ENCODE assay signal across 16 cellular contexts in genomic region chr2:195363496-195363895, GRCh38.
DNase-seq lines count a peak whose midpoint lies in the region; ATAC-seq, FAIRE-seq and TF ChIP-seq lines count a peak whose summit lies in the region.
"Had no signal": no experiment of that assay in that cellular context is flagged by ENCODE, and none has a peak within 500 bp of the region (broad histone marks: within the 10 kb centered on the region; RNA-seq: fewer than 3 reads in every experiment).

No MANE protein-coding gene starts in this region.

- H3K4me2 ChIP-seq in astrocyte (ENCODE audit: low read length) = peak overlapping the region; percentile 23

- H3K36me3 ChIP-seq in astrocyte (ENCODE audit: insufficient read depth, low read length) = no peaks in the 10 kb centered on the region

- H3K36me3 Mint-ChIP-seq in HFFc6 (ENCODE audit: low read depth) (peaks cover 11% of the 10 kb centered on the region), astrocyte (ENCODE audit: low read depth, unreplicated experiment) (no peaks in the 10 kb centered on the region)

- DNase-seq in HFFc6 (peak; percentile 32), astrocyte (ENCODE audit: low read depth) (peak; percentile 87), foreskin fibroblast (peak; percentile 5 to 44), SHP77 treated with DMSO at 0.1 percent for 48 hours (lab: John Stamatoyannopoulos, UW) (no peak)
- DNase-seq: activated CD4-positive, alpha-beta T cell treated with anti-CD3 and anti-CD28 coated beads for 1 hour; activated naive CD4-positive, alpha-beta T cell treated with anti-CD3 and anti-CD28 coated beads for 36 hours; CD4-positive, alpha-beta memory T cell; central memory CD4-positive, alpha-beta T cell; endodermal cell; left colon; NCI-H2029; NCI-H69 had no signal

- H4K20me1 ChIP-seq in astrocyte (ENCODE audit: insufficient read depth, low read length) = no peaks in the 10 kb centered on the region

- TF ChIP-seq CTCF in HFFc6 (IDR thresholded peaks at IDR 0.05) (no peak), astrocyte (IDR thresholded peaks at IDR 0.05; ENCODE audit: insufficient read depth, low read depth, low read length) (no peak), foreskin fibroblast (IDR thresholded peaks at IDR 0.05; ENCODE audit: low read depth, low read length) (no peak)

- H3K27me3 Mint-ChIP-seq in HFFc6 (ENCODE audit: insufficient read depth) = no peaks in the 10 kb centered on the region
- H3K27me3 Mint-ChIP-seq in astrocyte (ENCODE audit: low read depth, unreplicated experiment) = no peaks in the 10 kb centered on the region
- H3K27me3 Mint-ChIP-seq: CD4-positive, alpha-beta memory T cell had no signal

- ATAC-seq in GM19023 (IDR thresholded peaks at IDR 0.05; ENCODE audit: unreplicated experiment) = no peak
- ATAC-seq in GM21423 (IDR thresholded peaks at IDR 0.05; ENCODE audit: unreplicated experiment) = no peak
- ATAC-seq in GM21528 (IDR thresholded peaks at IDR 0.05; ENCODE audit: low FRiP score, unreplicated experiment) = no peak
- ATAC-seq: left colon had no signal

- H3K9ac ChIP-seq in astrocyte (ENCODE audit: low read length) = peak overlapping the region; percentile 34

- H3K27ac Mint-ChIP-seq in HFFc6 = 0 out of 2 replicates have a peak overlapping the region, but pooled peaks have one; percentile 42
- H3K27ac Mint-ChIP-seq in astrocyte (ENCODE audit: unreplicated experiment) = peak overlapping the region; percentile 56
- H3K27ac Mint-ChIP-seq: activated naive CD4-positive, alpha-beta T cell treated with anti-CD3 and anti-CD28 coated beads for 36 hours; CD4-positive, alpha-beta memory T cell; endodermal cell had no signal

- peak; percentile 5 for FAIRE-seq in astrocyte (lab: Jason Lieb, UNC)

- H3K9me3 Mint-ChIP-seq in HFFc6 = peaks cover 18% of the 10 kb centered on the region
- peaks cover 2% of the 10 kb centered on the region for H3K9me3 Mint-ChIP-seq in astrocyte (ENCODE audit: unreplicated experiment)
- H3K9me3 Mint-ChIP-seq: endodermal cell had no signal

- H3K9me3 ChIP-seq in astrocyte (ENCODE audit: insufficient read depth, low read depth, low read length) = peaks cover 12% of the 10 kb centered on the region

- H3K4me1 Mint-ChIP-seq in HFFc6 (ENCODE audit: low read depth) = peaks cover 33% of the 10 kb centered on the region
- peaks cover 16% of the 10 kb centered on the region for H3K4me1 Mint-ChIP-seq in astrocyte (ENCODE audit: low read depth, unreplicated experiment)
- H3K4me1 Mint-ChIP-seq: endodermal cell had no signal

- no peak overlapping the region for H3K4me3 Mint-ChIP-seq in HFFc6
- H3K4me3 Mint-ChIP-seq in astrocyte (ENCODE audit: unreplicated experiment) = no peak overlapping the region
- H3K4me3 Mint-ChIP-seq: activated naive CD4-positive, alpha-beta T cell treated with anti-CD3 and anti-CD28 coated beads for 36 hours; CD4-positive, alpha-beta memory T cell; endodermal cell had no signal

- H3K79me2 ChIP-seq in astrocyte (ENCODE audit: insufficient read depth, low read length) = no peaks in the 10 kb centered on the region

- peak overlapping the region; percentile 88 for H3K27ac ChIP-seq in astrocyte (ENCODE audit: low read depth, low read length)
- H3K27ac ChIP-seq: RWPE1 had no signal

- H3K4me1 ChIP-seq in astrocyte (ENCODE audit: insufficient read depth, low read length) = peaks cover 18% of the 10 kb centered on the region

- H2AFZ ChIP-seq in astrocyte (ENCODE audit: low read depth, low read length) = no peak overlapping the region

- H3K4me3 ChIP-seq in astrocyte (ENCODE audit: insufficient read depth, low read depth, low read length) (no peak overlapping the region), foreskin fibroblast (ENCODE audit: low read depth in 1 of 2, low read length in 2 of 2) (no peak overlapping the region)

- H3K27me3 ChIP-seq in astrocyte (ENCODE audit: insufficient read depth, low read length) = no peaks in the 10 kb centered on the region
